ENCODE assay signal across 17 cellular contexts in the genomic region with DNA sequence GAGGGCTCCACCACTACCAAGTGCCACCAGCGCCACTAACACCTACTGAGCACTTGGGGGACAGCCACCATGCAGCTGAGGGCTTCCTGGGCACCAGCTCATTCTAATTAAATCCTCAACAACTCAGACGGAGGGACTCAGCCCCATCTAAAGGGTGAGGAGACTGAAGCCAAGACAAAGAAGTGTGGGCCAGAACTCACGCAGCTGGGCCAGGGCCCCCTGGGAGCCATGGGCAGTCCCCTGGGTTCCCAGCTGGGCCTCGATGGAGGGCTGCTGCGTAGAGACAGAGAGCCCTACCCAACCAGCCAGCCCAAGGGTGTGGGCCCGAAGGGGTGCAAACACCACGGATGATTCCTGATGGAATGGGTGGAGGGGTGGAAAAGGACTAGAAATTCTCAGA. TPM values are rescaled to one million over a fixed set of nuclear protein-coding genes. Genes with fewer than 3 reads are reported as not detected.
DNase-seq lines count a peak whose midpoint lies in the region; ATAC-seq, FAIRE-seq and TF ChIP-seq lines count a peak whose summit lies in the region.
"Had no signal": no experiment of that assay in that cellular context is flagged by ENCODE, and none has a peak within 500 bp of the region (broad histone marks: within the 10 kb centered on the region; RNA-seq: fewer than 3 reads in every experiment).

No MANE protein-coding gene starts in this region.

- TF ChIP-seq RAD21 in K562 (CRISPR knock-in tag; conservative IDR thresholded peaks at IDR 0.05 in 1 of 2, IDR thresholded peaks at IDR 0.05 in 1 of 2), result no peak

- POLR2A ChIA-PET in K562 (lab: Yijun Ruan, JAX), result interaction anchor here (0.5 to 2.6 kb wide), 8 partner anchors 7 to 122 kb away, joined by 3 to 10 read pairs (median 6); no protein-coding TSS in a partner anchor
- POLR2A ChIA-PET in activated CD4-positive, alpha-beta memory T cell treated with anti-CD3 and anti-CD28 coated beads for 36 hours (lab: Charles Lee), result interaction anchor here (1.3 kb wide), 1 partner anchor 129 kb away, joined by 3 read pairs; a partner anchor contains a TSS

- 93% methylated on average over 6 of the region's 7 CpGs for WGBS in K562 (ENCODE audit: insufficient coverage, low coverage, missing lambda C conversion rate)
- WGBS in spleen, 5 donors, result 74 to 86% (median 78%) methylated on average over 7 of the region's 7 CpGs

- TF ChIP-seq EP300 in K562 (IDR thresholded peaks at IDR 0.05; ENCODE audit: low read length), result no peak

- H3K4me2 ChIP-seq in Karpas-422 (ENCODE audit: low read depth, low read length, poor library complexity, severe bottlenecking) (no peak overlapping the region), K562 (ENCODE audit: insufficient read depth, low read length) (no peak overlapping the region)

- H2AFZ ChIP-seq in Karpas-422 (ENCODE audit: low read length) (no peak overlapping the region), K562 (ENCODE audit: low read depth, low read length) (no peak overlapping the region)
- H2AFZ ChIP-seq: GM23248 had no signal

- H3K9me3 Mint-ChIP-seq in activated T-cell treated with anti-CD3 and anti-CD28 coated beads, Interleukin-2, amount 50 U/mL, for 24 hours, result no peaks in the 10 kb centered on the region
- H3K9me3 Mint-ChIP-seq in activated CD4-positive, alpha-beta memory T cell treated with anti-CD3 and anti-CD28 coated beads for 36 hours, result no peaks in the 10 kb centered on the region
- H3K9me3 Mint-ChIP-seq: CD4-positive, alpha-beta T cell had no signal

- no peaks in the 10 kb centered on the region for H3K27me3 Mint-ChIP-seq in activated T-cell treated with anti-CD3 and anti-CD28 coated beads, Interleukin-2, amount 50 U/mL, for 24 hours
- no peaks in the 10 kb centered on the region for H3K27me3 Mint-ChIP-seq in activated CD4-positive, alpha-beta memory T cell treated with anti-CD3 and anti-CD28 coated beads for 36 hours
- H3K27me3 Mint-ChIP-seq: CD4-positive, alpha-beta T cell had no signal

- no peak overlapping the region for H3K4me3 Mint-ChIP-seq in activated T-cell treated with anti-CD3 and anti-CD28 coated beads, Interleukin-2, amount 50 U/mL, for 24 hours
- H3K4me3 Mint-ChIP-seq in activated CD4-positive, alpha-beta memory T cell treated with anti-CD3 and anti-CD28 coated beads for 36 hours, result no peak overlapping the region
- H3K4me3 Mint-ChIP-seq: CD4-positive, alpha-beta T cell had no signal

- ATAC-seq in K562, result no peak

- no peak for TF ChIP-seq CTCF in K562 (IDR thresholded peaks at IDR 0.05 in 2 of 3, conservative IDR thresholded peaks at IDR 0.05 in 1 of 3; ENCODE audit: insufficient read depth in 2 of 3, low read depth in 1 of 3, low read length in 3 of 3)
- peak in 1 of 11 experiments; percentile 7 for TF ChIP-seq CTCF in spleen (IDR thresholded peaks at IDR 0.05 in 8 of 11, conservative IDR thresholded peaks at IDR 0.05 in 3 of 11)

- no peak for FAIRE-seq in K562 (lab: Jason Lieb, UNC)
- FAIRE-seq: HepG2 had no signal

- DNase-seq in activated T-cell treated with anti-CD3 and anti-CD28 coated beads, Interleukin-2, amount 50 U/mL, for 24 hours, result no peak
- DNase-seq in activated T-cell treated with anti-CD3 and anti-CD28 coated beads, Interleukin-2, amount 50 U/mL, for 1 hour, result no peak
- DNase-seq in Karpas-422 (peak; percentile 60), K562 (ENCODE audit: extremely low read depth in 1 of 4, low spot score in 3 of 4) (no peak), spleen (no peak), pons (ENCODE audit: low spot score) (no peak), erythroblast (lab: John Stamatoyannopoulos, UW) (no peak)
- DNase-seq in activated CD4-positive, alpha-beta memory T cell treated with anti-CD3 and anti-CD28 coated beads for 36 hours, result no peak
- DNase-seq: AML-193; C1 segment of cervical spinal cord; Calu3; CD4-positive, alpha-beta T cell; DMS 273 treated with DMSO at 0.1 percent for 48 hours; GM23248; H7 had no signal

- H3K9me3 ChIP-seq in Karpas-422 (ENCODE audit: low read length) (no peaks in the 10 kb centered on the region), K562 (replicated peaks; ENCODE audit: control insufficient read depth, insufficient read depth, low read depth, low read length) (no peaks in the 10 kb centered on the region), spleen (no peaks in the 10 kb centered on the region)

- TF ChIP-seq POLR2A in K562 (conservative IDR thresholded peaks at IDR 0.05) (no peak), spleen (IDR thresholded peaks at IDR 0.05) (no peak), erythroblast (IDR thresholded peaks at IDR 0.05; ENCODE audit: low read length) (no peak)

- H3K4me1 Mint-ChIP-seq in activated T-cell treated with anti-CD3 and anti-CD28 coated beads, Interleukin-2, amount 50 U/mL, for 24 hours (ENCODE audit: low read depth), result peaks cover 24% of the 10 kb centered on the region
- H3K4me1 Mint-ChIP-seq in activated CD4-positive, alpha-beta memory T cell treated with anti-CD3 and anti-CD28 coated beads for 36 hours (ENCODE audit: low read depth), result peaks cover 18% of the 10 kb centered on the region

- no TSS peak for BruUV-seq in K562 (replicated peaks; lab: Mats Ljungman, UMichigan)

- CTCF ChIA-PET in K562 (lab: Yijun Ruan, JAX; ENCODE audit: low intra/inter-chr PET ratio), result interaction anchor here (1.4 kb wide), 1 partner anchor 199 kb away, joined by 4 read pairs; no protein-coding TSS in a partner anchor
- CTCF ChIA-PET in activated CD4-positive, alpha-beta memory T cell treated with anti-CD3 and anti-CD28 coated beads for 36 hours (lab: Charles Lee), result interaction anchor here (0.6 to 6.4 kb wide), 17 partner anchors 8 to 283 kb away, joined by 3 to 121 read pairs (median 7); a partner anchor contains a TSS

- no peaks in the 10 kb centered on the region for H3K9me2 ChIP-seq in Karpas-422 (replicated peaks; ENCODE audit: insufficient read depth, low read length)

- in situ Hi-C loops in K562 (cut with MboI), result no loop called here

- intact Hi-C loops in K562 (cut with micrococcal nuclease) (no loop called here), spleen (cut with DNase I; ENCODE audit: low total_unique reads) (loop anchor here (2.0 kb wide), 1 partner anchor 25 kb away; no protein-coding TSS in a partner anchor)
- intact Hi-C loops in activated CD4-positive, alpha-beta memory T cell treated with anti-CD3 and anti-CD28 coated beads for 36 hours (cut with micrococcal nuclease), result no loop called here

- H3K4me1 ChIP-seq in Karpas-422 (ENCODE audit: low read length) (peaks cover 29% of the 10 kb centered on the region), K562 (replicated peaks in 1 of 2; ENCODE audit: control insufficient read depth in 2 of 2, insufficient read depth in 2 of 2, low read length in 2 of 2) (peaks cover 26 to 68% of the 10 kb centered on the region in 2 experiments), spleen (peaks cover 38 to 100% (median 88%) of the 10 kb centered on the region in 6 donors)

- H3K9ac ChIP-seq in Karpas-422 (ENCODE audit: low read length), result peak overlapping the region; percentile 45
- peak overlapping the region in 1 of 2 experiments; percentile 66; a peak in 2 of 4 replicates for H3K9ac ChIP-seq in K562 (ENCODE audit: insufficient read depth in 1 of 2, low read depth in 2 of 2, low read length in 2 of 2)
- H3K9ac ChIP-seq: GM23248 had no signal

- peaks cover 8% of the 10 kb centered on the region for H3K9me1 ChIP-seq in K562 (ENCODE audit: control insufficient read depth, insufficient read depth, low read length)

- H3K36me3 Mint-ChIP-seq in activated T-cell treated with anti-CD3 and anti-CD28 coated beads, Interleukin-2, amount 50 U/mL, for 24 hours (ENCODE audit: low read depth), result peaks cover 94% of the 10 kb centered on the region
- H3K36me3 Mint-ChIP-seq in activated CD4-positive, alpha-beta memory T cell treated with anti-CD3 and anti-CD28 coated beads for 36 hours, result peaks cover 48% of the 10 kb centered on the region

- peak overlapping the region; percentile 71 for H3K27ac ChIP-seq in Karpas-422 (ENCODE audit: low read length)
- peak overlapping the region; percentile 75; the same call in 1 of the 3 replicates for H3K27ac ChIP-seq in K562 (ENCODE audit: extremely low read depth, low read depth, low read length)
- peak overlapping the region in 5 of 8 donors; percentile 64 to 93 (median 86) for H3K27ac ChIP-seq in spleen
- H3K27ac ChIP-seq: 22Rv1 had no signal

- peaks cover 32% of the 10 kb centered on the region for H3K79me2 ChIP-seq in Karpas-422 (ENCODE audit: low read length)
- H3K79me2 ChIP-seq in K562 (ENCODE audit: control insufficient read depth, insufficient read depth, low read length), result peaks cover 60% of the 10 kb centered on the region

- peak overlapping the region; percentile 47 for H3K27ac Mint-ChIP-seq in activated T-cell treated with anti-CD3 and anti-CD28 coated beads, Interleukin-2, amount 50 U/mL, for 24 hours
- no peak overlapping the region for H3K27ac Mint-ChIP-seq in activated CD4-positive, alpha-beta memory T cell treated with anti-CD3 and anti-CD28 coated beads for 36 hours
- H3K27ac Mint-ChIP-seq: CD4-positive, alpha-beta T cell had no signal

- H3K4me3 ChIP-seq in Karpas-422 (ENCODE audit: low read length) (no peak overlapping the region), K562 (no peak overlapping the region), spleen (no peak overlapping the region)
- H3K4me3 ChIP-seq: GM23248 had no signal

- H3K36me3 ChIP-seq in Karpas-422 (ENCODE audit: insufficient read depth, low read length) (peaks cover 20% of the 10 kb centered on the region), K562 (ENCODE audit: control insufficient read depth, insufficient read depth, low read length) (peaks cover 99% of the 10 kb centered on the region), spleen (peaks cover 0 to 100% (median 82%) of the 10 kb centered on the region in 6 donors)

- peaks cover 50% of the 10 kb centered on the region for H4K20me1 ChIP-seq in Karpas-422 (ENCODE audit: insufficient read depth, low read depth, low read length)
- H4K20me1 ChIP-seq in K562 (replicated peaks; ENCODE audit: control insufficient read depth, insufficient read depth, low read length), result peaks cover 37% of the 10 kb centered on the region

- no peaks in the 10 kb centered on the region for H3K27me3 ChIP-seq in Karpas-422 (ENCODE audit: low read length)
- no peaks in the 10 kb centered on the region for H3K27me3 ChIP-seq in K562 (ENCODE audit: control insufficient read depth in 2 of 2, insufficient read depth in 2 of 2, low read length in 2 of 2)
- H3K27me3 ChIP-seq in spleen (replicated peaks in 1 of 7), result no peaks in the 10 kb centered on the region

RNA-seq across cellular contexts. Expression of a gene that starts 12.8 kb away (rescaled TPM):
- total RNA-seq in Karpas-422 (2014; rRNA removed; shearing (Covaris generic); ENCODE audit: low replicate concordance), result 20.0 and 34.6 TPM in 2 replicates
- 31.5 and 62.0 TPM in 2 replicates for total RNA-seq in K562 (2011; cell fraction: chromatin; rRNA removed; ENCODE audit: low replicate concordance)
- total RNA-seq in K562 (2011; cell fraction: nucleolus; rRNA removed), result 35.2 and 35.7 TPM in 2 replicates
- total RNA-seq in K562 (2011; cell fraction: nucleoplasm; rRNA removed), result 32.3 and 33.7 TPM in 2 replicates
- 29.2 and 35.1 TPM in 2 replicates for total RNA-seq in K562 (2014; rRNA removed)
- 9.9 and 15.0 TPM in 2 replicates for total RNA-seq in K562 (2014; rRNA removed; fragmentation: Illumina TruSeq; extraction: Trizol)
- total RNA-seq in K562 (2015; rRNA removed; fragmentation: Illumina TruSeq; extraction: Trizol), result 14.9 and 19.0 TPM in 2 replicates
- total RNA-seq in K562 (2021), result 57.3 and 60.0 TPM in 2 replicates
- 11.0 and 11.1 TPM in 2 replicates for polyA plus RNA-seq in K562 (2011; rRNA removed)
- 11.6 and 24.2 TPM in 2 replicates for polyA plus RNA-seq in K562 (2011; cell fraction: cytosol; rRNA removed)
- 22.8 and 41.1 TPM in 2 replicates for polyA plus RNA-seq in K562 (2011; cell fraction: nucleus; rRNA removed)
- 36.8 and 42.8 TPM in 2 replicates for polyA plus RNA-seq in K562 (2012)
- 23.8 and 34.1 TPM in 2 replicates for polyA plus RNA-seq in K562 (2014; fragmentation: Illumina TruSeq; extraction: Trizol)
- 1 to 10 TPM; 1.8 to 4.9 TPM for polyA plus RNA-seq in K562 (2014; fragmentation: Nextera tagmentation; extraction: Ambion mirVana)
- polyA plus RNA-seq in K562 (2014; rRNA removed), result 21.1 and 22.4 TPM in 2 replicates
- polyA minus RNA-seq in K562 (2011; rRNA and poly(A)+ RNA removed), result 10.5 and 13.4 TPM in 2 replicates
- polyA minus RNA-seq in K562 (2011; cell fraction: cytosol; rRNA and poly(A)+ RNA removed), result 26.9 and 30.1 TPM in 2 replicates
- 9.0 and 10.6 TPM in 2 replicates for polyA minus RNA-seq in K562 (2011; cell fraction: nucleus; rRNA and poly(A)+ RNA removed)
- total RNA-seq in spleen, result 100 to 1,000 TPM in 4 of 7 donors, 10 to 100 TPM in 3; 76.3 to 127 (median 115) TPM
- 100 to 1,000 TPM in 2 of 3 donors, 10 to 100 TPM in 1; 63.4 to 132 (median 105) TPM for polyA plus RNA-seq in spleen
- total RNA-seq in activated CD4-positive, alpha-beta memory T cell treated with anti-CD3 and anti-CD28 coated beads for 36 hours, result 10 to 100 TPM; 78.8 to 84.4 TPM

RNA-seq across cellular contexts. Expression of a gene that starts 16.2 kb away (rescaled TPM):
- 14.6 and 18.4 TPM in 2 replicates for total RNA-seq in Karpas-422 (2014; rRNA removed; shearing (Covaris generic); ENCODE audit: low replicate concordance)
- 36.3 and 57.4 TPM in 2 replicates for total RNA-seq in K562 (2011; cell fraction: chromatin; rRNA removed; ENCODE audit: low replicate concordance)
- 33.4 and 35.1 TPM in 2 replicates for total RNA-seq in K562 (2011; cell fraction: nucleolus; rRNA removed)
- total RNA-seq in K562 (2011; cell fraction: nucleoplasm; rRNA removed), result 38.6 TPM in 2 replicates
- total RNA-seq in K562 (2014; rRNA removed) (8.2 and 11.3 TPM in 2 replicates), K562 (2014; rRNA removed; fragmentation: Illumina TruSeq; extraction: Trizol) (4.9 and 5.0 TPM in 2 replicates), K562 (2015; rRNA removed; fragmentation: Illumina TruSeq; extraction: Trizol) (7.3 and 7.6 TPM in 2 replicates), K562 (2021) (11.2 and 14.9 TPM in 2 replicates), spleen (10 to 100 TPM; 15.4 to 24.8 (median 19.3) TPM)
- polyA plus RNA-seq in K562 (2011; rRNA removed) (3.7 and 5.4 TPM in 2 replicates), K562 (2014; fragmentation: Illumina TruSeq; extraction: Trizol) (6.5 and 10.2 TPM in 2 replicates), K562 (2014; fragmentation: Nextera tagmentation; extraction: Ambion mirVana) (1 to 10 TPM in 1 of 2 experiments, under 1 TPM in 1; 0.68 to 1.1 TPM), K562 (2014; rRNA removed) (15.2 and 16.1 TPM in 2 replicates), spleen (10 to 100 TPM in 1 of 3 donors, 1 to 10 TPM in 2; 5.3 to 13.0 (median 9.8) TPM)
- 4.9 and 11.1 TPM in 2 replicates for polyA plus RNA-seq in K562 (2011; cell fraction: cytosol; rRNA removed)
- polyA plus RNA-seq in K562 (2011; cell fraction: nucleus; rRNA removed), result 12.2 and 17.7 TPM in 2 replicates
- polyA plus RNA-seq in K562 (2012), result 14.0 and 18.1 TPM in 2 replicates
- 2.7 and 5.2 TPM in 2 replicates for polyA minus RNA-seq in K562 (2011; rRNA and poly(A)+ RNA removed)
- 3.1 and 6.5 TPM in 2 replicates for polyA minus RNA-seq in K562 (2011; cell fraction: cytosol; rRNA and poly(A)+ RNA removed)
- 4.4 and 7.3 TPM in 2 replicates for polyA minus RNA-seq in K562 (2011; cell fraction: nucleus; rRNA and poly(A)+ RNA removed)
- 10 to 100 TPM; 11.4 to 12.3 TPM for total RNA-seq in activated CD4-positive, alpha-beta memory T cell treated with anti-CD3 and anti-CD28 coated beads for 36 hours

RNA-seq across cellular contexts. Expression of a gene that starts 16.6 kb away (rescaled TPM):
- 37.5 and 55.2 TPM in 2 replicates for total RNA-seq in Karpas-422 (2014; rRNA removed; shearing (Covaris generic); ENCODE audit: low replicate concordance)
- total RNA-seq in K562 (2011; cell fraction: chromatin; rRNA removed; ENCODE audit: low replicate concordance), result 149 and 335 TPM in 2 replicates
- 167 and 175 TPM in 2 replicates for total RNA-seq in K562 (2011; cell fraction: nucleolus; rRNA removed)
- total RNA-seq in K562 (2011; cell fraction: nucleoplasm; rRNA removed), result 137 and 163 TPM in 2 replicates
- total RNA-seq in K562 (2014; rRNA removed) (66.9 and 71.0 TPM in 2 replicates), K562 (2014; rRNA removed; fragmentation: Illumina TruSeq; extraction: Trizol) (18.0 and 21.6 TPM in 2 replicates), K562 (2015; rRNA removed; fragmentation: Illumina TruSeq; extraction: Trizol) (36.9 and 39.2 TPM in 2 replicates), K562 (2021) (79.2 and 82.7 TPM in 2 replicates), spleen (100 to 1,000 TPM in 5 of 7 donors, 10 to 100 TPM in 2; 90.1 to 143 (median 107) TPM)
- polyA plus RNA-seq in K562 (2011; rRNA removed) (42.8 and 60.4 TPM in 2 replicates), K562 (2014; fragmentation: Illumina TruSeq; extraction: Trizol) (34.8 and 63.9 TPM in 2 replicates), K562 (2014; fragmentation: Nextera tagmentation; extraction: Ambion mirVana) (1 to 10 TPM in 1 of 2 experiments, under 1 TPM in 1; 0.62 to 1.7 TPM), K562 (2014; rRNA removed) (81.4 and 83.7 TPM in 2 replicates), spleen (10 to 100 TPM; 28.2 to 70.7 (median 30.0) TPM)
- 74.0 and 145 TPM in 2 replicates for polyA plus RNA-seq in K562 (2011; cell fraction: cytosol; rRNA removed)
- polyA plus RNA-seq in K562 (2011; cell fraction: nucleus; rRNA removed), result 204 and 318 TPM in 2 replicates
- polyA plus RNA-seq in K562 (2012), result 52.1 and 70.7 TPM in 2 replicates
- 37.1 and 38.4 TPM in 2 replicates for polyA minus RNA-seq in K562 (2011; rRNA and poly(A)+ RNA removed)
- 49.1 and 68.4 TPM in 2 replicates for polyA minus RNA-seq in K562 (2011; cell fraction: cytosol; rRNA and poly(A)+ RNA removed)
- 61.9 and 64.6 TPM in 2 replicates for polyA minus RNA-seq in K562 (2011; cell fraction: nucleus; rRNA and poly(A)+ RNA removed)
- 10 to 100 TPM; 52.6 to 59.3 TPM for total RNA-seq in activated CD4-positive, alpha-beta memory T cell treated with anti-CD3 and anti-CD28 coated beads for 36 hours

RNA-seq across cellular contexts. Expression of a gene that starts 58.7 kb away (rescaled TPM):
- 116 and 189 TPM in 2 replicates for total RNA-seq in Karpas-422 (2014; rRNA removed; shearing (Covaris generic); ENCODE audit: low replicate concordance)
- total RNA-seq in K562 (2011; cell fraction: chromatin; rRNA removed; ENCODE audit: low replicate concordance), result 143 and 394 TPM in 2 replicates
- 510 and 601 TPM in 2 replicates for total RNA-seq in K562 (2011; cell fraction: nucleolus; rRNA removed)
- 377 and 409 TPM in 2 replicates for total RNA-seq in K562 (2011; cell fraction: nucleoplasm; rRNA removed)
- total RNA-seq in K562 (2014; rRNA removed), result 257 and 266 TPM in 2 replicates
- total RNA-seq in K562 (2014; rRNA removed; fragmentation: Illumina TruSeq; extraction: Trizol), result 77.5 and 94.9 TPM in 2 replicates
- total RNA-seq in K562 (2015; rRNA removed; fragmentation: Illumina TruSeq; extraction: Trizol), result 113 and 122 TPM in 2 replicates
- 398 and 417 TPM in 2 replicates for total RNA-seq in K562 (2021)
- 134 and 227 TPM in 2 replicates for polyA plus RNA-seq in K562 (2011; rRNA removed)
- polyA plus RNA-seq in K562 (2011; cell fraction: cytosol; rRNA removed), result 233 and 332 TPM in 2 replicates
- 141 and 179 TPM in 2 replicates for polyA plus RNA-seq in K562 (2011; cell fraction: nucleus; rRNA removed)
- 221 and 421 TPM in 2 replicates for polyA plus RNA-seq in K562 (2012)
- 250 and 336 TPM in 2 replicates for polyA plus RNA-seq in K562 (2014; fragmentation: Illumina TruSeq; extraction: Trizol)
- polyA plus RNA-seq in K562 (2014; fragmentation: Nextera tagmentation; extraction: Ambion mirVana), result 10 to 100 TPM; 31.2 to 42.0 TPM
- polyA plus RNA-seq in K562 (2014; rRNA removed), result 169 and 256 TPM in 2 replicates
- 150 and 164 TPM in 2 replicates for polyA minus RNA-seq in K562 (2011; rRNA and poly(A)+ RNA removed)
- polyA minus RNA-seq in K562 (2011; cell fraction: cytosol; rRNA and poly(A)+ RNA removed), result 145 and 162 TPM in 2 replicates
- polyA minus RNA-seq in K562 (2011; cell fraction: nucleus; rRNA and poly(A)+ RNA removed), result 58.6 and 64.8 TPM in 2 replicates
- 10 to 100 TPM; 45.1 to 62.8 (median 49.8) TPM for total RNA-seq in spleen
- 10 to 100 TPM; 13.2 to 29.5 (median 23.0) TPM for polyA plus RNA-seq in spleen
- 100 to 1,000 TPM; 202 to 205 TPM for total RNA-seq in activated CD4-positive, alpha-beta memory T cell treated with anti-CD3 and anti-CD28 coated beads for 36 hours
